In the genomic region with DNA sequence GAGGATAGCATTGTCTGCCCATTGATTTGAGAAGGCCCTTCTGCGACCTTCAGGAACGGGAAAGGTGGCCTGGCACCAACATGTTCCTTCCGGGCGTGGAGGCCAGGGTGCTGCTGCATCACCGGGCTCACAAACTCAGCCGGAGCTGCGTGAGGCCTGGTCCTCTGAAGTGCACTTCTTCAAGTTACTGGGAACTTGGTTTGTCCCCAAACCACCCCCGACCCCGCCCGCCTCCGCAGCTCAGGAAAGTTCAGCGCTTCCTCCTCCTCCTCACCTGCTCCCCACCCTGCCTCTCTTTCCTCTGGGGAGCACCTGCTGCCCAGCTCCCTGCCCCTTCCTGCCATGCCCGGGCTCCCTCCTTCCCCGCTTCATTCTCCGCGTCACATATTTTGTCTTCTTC, we compare ENCODE assay signal across 23 cellular contexts.
"Had no signal": no experiment of that assay in that cellular context is flagged by ENCODE, and none has a peak within 500 bp of the region (broad histone marks: within the 10 kb centered on the region; RNA-seq: fewer than 3 reads in every experiment).

No MANE protein-coding gene starts in this region.

- H3K4me3 Mint-ChIP-seq: dendritic cell treated with granulocyte-macrophage colony-stimulating factor and Interleukin-4, amounts not matched to agents 40 ng/mL and 50 ng/mL, for 4 days; effector memory CD8-positive, alpha-beta T cell; endodermal cell had no signal

- H3K27ac ChIP-seq: colonic mucosa, coronary artery, dorsolateral prefrontal cortex, epithelial cell of prostate, esophagus muscularis mucosa, esophagus squamous epithelium, foreskin keratinocyte, gastrocnemius medialis, gastroesophageal sphincter, heart right ventricle had no signal

- H3K4me1 ChIP-seq: colonic mucosa, foreskin keratinocyte, gastrocnemius medialis, heart right ventricle had no signal

- ATAC-seq: effector memory CD8-positive, alpha-beta T cell; esophagus mucosa; foreskin keratinocyte; gastrocnemius medialis; gastroesophageal sphincter; heart right ventricle had no signal

- H3K9me3 ChIP-seq: colonic mucosa, esophagus muscularis mucosa, esophagus squamous epithelium, gastrocnemius medialis, gastroesophageal sphincter, heart right ventricle had no signal

- H3K4me3 ChIP-seq: colonic mucosa, coronary artery, dorsolateral prefrontal cortex, esophagus muscularis mucosa, esophagus squamous epithelium, gastrocnemius medialis, gastroesophageal sphincter, heart right ventricle had no signal

- H3K9me3 Mint-ChIP-seq: dendritic cell treated with granulocyte-macrophage colony-stimulating factor and Interleukin-4, amounts not matched to agents 40 ng/mL and 50 ng/mL, for 4 days; effector memory CD8-positive, alpha-beta T cell; endodermal cell had no signal

- H3K36me3 ChIP-seq: colonic mucosa, esophagus muscularis mucosa, esophagus squamous epithelium, gastrocnemius medialis, gastroesophageal sphincter, heart right ventricle had no signal

- H3K27ac Mint-ChIP-seq: dendritic cell treated with granulocyte-macrophage colony-stimulating factor and Interleukin-4, amounts not matched to agents 40 ng/mL and 50 ng/mL, for 4 days; effector memory CD8-positive, alpha-beta T cell; endodermal cell had no signal

- DNase-seq: colonic mucosa; cortex of kidney; dermis blood vessel endothelial cell; dorsolateral prefrontal cortex; effector CD4-positive, alpha-beta T cell; effector CD8-positive, alpha-beta T cell; effector memory CD4-positive, alpha-beta T cell; effector memory CD8-positive, alpha-beta T cell; endodermal cell; erythroblast; esophagus squamous epithelium; foreskin fibroblast; foreskin keratinocyte; foreskin melanocyte; gastrocnemius medialis; glutamatergic neuron; heart right ventricle had no signal

- H3K27me3 ChIP-seq: colonic mucosa had no signal

- H3K4me1 Mint-ChIP-seq: endodermal cell had no signal
